ENCODE assay signal across 1 cellular context in the genomic region with DNA sequence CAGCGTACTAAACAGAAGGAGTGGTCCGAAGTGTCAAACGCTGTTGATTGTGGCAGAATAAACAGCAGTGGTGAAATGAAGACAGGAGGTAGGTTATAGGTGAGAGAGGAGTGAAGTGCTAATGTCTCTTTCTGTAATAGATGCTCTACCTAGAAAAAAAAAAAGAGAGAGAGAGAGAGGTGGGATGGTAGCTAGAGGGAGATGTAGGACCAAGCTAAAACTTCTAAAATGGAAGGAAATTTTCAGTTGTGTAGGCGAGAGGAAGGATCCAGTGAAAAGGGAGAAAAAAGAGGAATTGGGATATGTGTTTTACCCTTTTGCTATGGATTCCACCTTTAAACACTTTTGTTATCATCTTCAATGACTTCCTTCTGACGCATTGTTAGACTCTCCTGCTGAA.
TF ChIP-seq lines count a peak whose summit lies in the region.

No MANE protein-coding gene starts in this region.

TF ChIP-seq in endothelial cell of umbilical vein, 7 proteins besides CTCF, POLR2A, EP300 and RAD21 (continued from another document):
- TF ChIP-seq MYC (IDR thresholded peaks at IDR 0.05; ENCODE audit: low read depth, low read length), result no peak
- TF ChIP-seq POLR2AphosphoS5 (IDR thresholded peaks at IDR 0.05; ENCODE audit: insufficient read depth, low read depth, low read length), result no peak
- no peak for TF ChIP-seq MAX (IDR thresholded peaks at IDR 0.05; ENCODE audit: insufficient read depth, insufficient read length)
